In genomic region chr18:9364242-9364641, GRCh38 we compare ENCODE assay signal across 24 cellular contexts. TPM values are rescaled to one million over a fixed set of nuclear protein-coding genes. Genes with fewer than 3 reads are reported as not detected.
DNase-seq lines count a peak whose midpoint lies in the region; ATAC-seq and TF ChIP-seq lines count a peak whose summit lies in the region.
"Had no signal": no experiment of that assay in that cellular context is flagged by ENCODE, and none has a peak within 500 bp of the region (broad histone marks: within the 10 kb centered on the region; RNA-seq: fewer than 3 reads in every experiment).

No MANE protein-coding gene starts in this region.

- H3K4me1 ChIP-seq in RWPE2 (ENCODE audit: insufficient read depth, poor library complexity, severe bottlenecking) (peaks cover 28% of the 10 kb centered on the region), tibial artery (peaks cover 0 to 71% (median 6%) of the 10 kb centered on the region in 4 donors)

- H3K27me3 ChIP-seq in RWPE2 (ENCODE audit: insufficient read depth, poor library complexity, severe bottlenecking) = no peaks in the 10 kb centered on the region
- no peaks in the 10 kb centered on the region for H3K27me3 ChIP-seq in tibial artery
- H3K27me3 ChIP-seq: heart left ventricle had no signal

- H3K27ac Mint-ChIP-seq in HFFc6 = 0 out of 2 replicates have a peak overlapping the region, but pooled peaks have one; percentile 16
- H3K27ac Mint-ChIP-seq: activated CD8-positive, alpha-beta memory T cell treated with anti-CD3 and anti-CD28 coated beads, Interleukin-2, amount 10 ng/mL, durations not matched to agents 7 days and 5 days; activated T-cell treated with anti-CD3 and anti-CD28 coated beads, Interleukin-2, amount 50 U/mL, for 72 hours; brain had no signal

- H3K4me1 Mint-ChIP-seq in HFFc6 (ENCODE audit: low read depth) = peaks cover 46% of the 10 kb centered on the region
- H3K4me1 Mint-ChIP-seq: activated CD8-positive, alpha-beta memory T cell treated with anti-CD3 and anti-CD28 coated beads, Interleukin-2, amount 10 ng/mL, durations not matched to agents 7 days and 5 days had no signal

- ATAC-seq in RWPE2 (ENCODE audit: low read depth) (peak; percentile 56), HG03097 (IDR thresholded peaks at IDR 0.05; ENCODE audit: low FRiP score, unreplicated experiment) (no peak), HG03442 (IDR thresholded peaks at IDR 0.05; ENCODE audit: unreplicated experiment) (no peak)
- ATAC-seq: activated CD8-positive, alpha-beta memory T cell treated with anti-CD3 and anti-CD28 coated beads, Interleukin-2, amount 10 ng/mL, durations not matched to agents 7 days and 5 days; activated T-cell treated with anti-CD3 and anti-CD28 coated beads, Interleukin-2, amount 50 U/mL, for 72 hours; heart left ventricle; right cardiac atrium had no signal

- peak overlapping the region; percentile 19 for H3K27ac ChIP-seq in RWPE2 (ENCODE audit: poor library complexity, severe bottlenecking)
- H3K27ac ChIP-seq in tibial artery = peak overlapping the region; percentile 8 to 67
- H3K27ac ChIP-seq: C4-2B, GM23248, heart left ventricle, KMS-11 had no signal

- H3K4me3 ChIP-seq in RWPE2 (ENCODE audit: severe bottlenecking) = no peak overlapping the region
- H3K4me3 ChIP-seq in fibroblast of mammary gland (ENCODE audit: control insufficient read depth, low read depth, low read length) = no peak overlapping the region
- H3K4me3 ChIP-seq in tibial artery = no peak overlapping the region
- H3K4me3 ChIP-seq: GM23248, heart left ventricle had no signal

- DNase-seq in HFFc6 = no peak
- DNase-seq in RWPE2 (ENCODE audit: low spot score) = no peak
- peak; percentile 27 for DNase-seq in fibroblast of mammary gland (ENCODE audit: low read depth)
- DNase-seq in tibial artery = no peak
- DNase-seq in EL = no peak
- DNase-seq: activated CD4-positive, CD25-positive, alpha-beta regulatory T cell; activated CD8-positive, alpha-beta memory T cell treated with anti-CD3 and anti-CD28 coated beads, Interleukin-2, amount 10 ng/mL, durations not matched to agents 7 days and 5 days; activated naive CD4-positive, alpha-beta T cell; activated T-cell treated with anti-CD3 and anti-CD28 coated beads, Interleukin-2, amount 50 U/mL, for 72 hours; GM23248; heart left ventricle; kidney glomerular epithelial cell; MV-4-11; NCI-H1436 treated with DMSO at 0.1 percent for 48 hours; OCI-M1; right cardiac atrium; SHP77 treated with DMSO at 0.1 percent for 48 hours; stimulated activated CD4-positive, alpha-beta T cell treated with anti-CD3 and anti-CD28 coated beads, Interleukin-2, amount 100 ng/mL, for 48 hours had no signal

- no peaks in the 10 kb centered on the region for H3K9me3 Mint-ChIP-seq in HFFc6
- H3K9me3 Mint-ChIP-seq: activated T-cell treated with anti-CD3 and anti-CD28 coated beads, Interleukin-2, amount 50 U/mL, for 72 hours had no signal

- no peaks in the 10 kb centered on the region for H3K9me3 ChIP-seq in RWPE2 (ENCODE audit: severe bottlenecking)
- no peaks in the 10 kb centered on the region for H3K9me3 ChIP-seq in tibial artery
- H3K9me3 ChIP-seq: heart left ventricle had no signal

- no peak for TF ChIP-seq CTCF in HFFc6 (IDR thresholded peaks at IDR 0.05)
- no peak for TF ChIP-seq CTCF in RWPE2 (IDR thresholded peaks at IDR 0.05; ENCODE audit: poor library complexity, severe bottlenecking)
- TF ChIP-seq CTCF in fibroblast of mammary gland (conservative IDR thresholded peaks at IDR 0.05; ENCODE audit: control insufficient read depth, insufficient read depth, low read depth, low read length) = no peak
- no peak for TF ChIP-seq CTCF in tibial artery (IDR thresholded peaks at IDR 0.05)

- intact Hi-C loops in tibial artery (cut with DNase I; ENCODE audit: low total_unique reads) = loop anchor here (10.0 kb wide), 1 partner anchor 151 kb away; no protein-coding TSS in a partner anchor

- H3K27me3 Mint-ChIP-seq in HFFc6 (ENCODE audit: insufficient read depth) = peaks cover 4% of the 10 kb centered on the region
- H3K27me3 Mint-ChIP-seq: activated CD8-positive, alpha-beta memory T cell treated with anti-CD3 and anti-CD28 coated beads, Interleukin-2, amount 10 ng/mL, durations not matched to agents 7 days and 5 days; brain had no signal

- H3K4me3 Mint-ChIP-seq in HFFc6 = no peak overlapping the region
- H3K4me3 Mint-ChIP-seq: activated CD8-positive, alpha-beta memory T cell treated with anti-CD3 and anti-CD28 coated beads, Interleukin-2, amount 10 ng/mL, durations not matched to agents 7 days and 5 days; activated T-cell treated with anti-CD3 and anti-CD28 coated beads, Interleukin-2, amount 50 U/mL, for 72 hours; brain; neural crest cell had no signal

- H3K36me3 ChIP-seq in RWPE2 (ENCODE audit: low read depth) = peaks cover 6% of the 10 kb centered on the region
- peaks cover 9 to 19% (median 9%) of the 10 kb centered on the region in 3 donors for H3K36me3 ChIP-seq in tibial artery

- H3K36me3 Mint-ChIP-seq in HFFc6 (ENCODE audit: low read depth) = peaks cover 35% of the 10 kb centered on the region

RNA-seq across cellular contexts. Expression of gene TWSG1, which starts 29.7 kb away (rescaled TPM):
- total RNA-seq in HFFc6 (2021; fragmentation: NEBNext Ultra II Directional; extraction: Animal tissue kit (Norgen Biotek cat#: 25700)) = 100 to 1,000 TPM; 119 to 153 (median 138) TPM
